Comparison of ENCODE assay signal across 1 cellular context in genomic region chr6:157152544-157152943, GRCh38.
TF ChIP-seq lines count a peak whose summit lies in the region.

No MANE protein-coding gene starts in this region.

TF ChIP-seq in SK-N-SH, 30 proteins besides CTCF, POLR2A, EP300 and RAD21 (continued from another document):
- TF ChIP-seq REST (IDR thresholded peaks at IDR 0.05; ENCODE audit: low read depth, low read length) (no peak), NFIC (IDR thresholded peaks at IDR 0.05; ENCODE audit: borderline replicate concordance) (no peak), RXRA (IDR thresholded peaks at IDR 0.05; ENCODE audit: borderline replicate concordance, low read depth) (no peak), MXI1 (IDR thresholded peaks at IDR 0.05; ENCODE audit: low read depth, low read length) (no peak), FOXM1 (IDR thresholded peaks at IDR 0.05; ENCODE audit: low read depth) (no peak), EZH2phosphoT487 (IDR thresholded peaks at IDR 0.05; ENCODE audit: borderline replicate concordance, low read depth) (no peak), USF1 (IDR thresholded peaks at IDR 0.05; ENCODE audit: borderline replicate concordance, low read depth) (no peak)
